Comparison of ENCODE assay signal across 8 cellular contexts in the genomic region with DNA sequence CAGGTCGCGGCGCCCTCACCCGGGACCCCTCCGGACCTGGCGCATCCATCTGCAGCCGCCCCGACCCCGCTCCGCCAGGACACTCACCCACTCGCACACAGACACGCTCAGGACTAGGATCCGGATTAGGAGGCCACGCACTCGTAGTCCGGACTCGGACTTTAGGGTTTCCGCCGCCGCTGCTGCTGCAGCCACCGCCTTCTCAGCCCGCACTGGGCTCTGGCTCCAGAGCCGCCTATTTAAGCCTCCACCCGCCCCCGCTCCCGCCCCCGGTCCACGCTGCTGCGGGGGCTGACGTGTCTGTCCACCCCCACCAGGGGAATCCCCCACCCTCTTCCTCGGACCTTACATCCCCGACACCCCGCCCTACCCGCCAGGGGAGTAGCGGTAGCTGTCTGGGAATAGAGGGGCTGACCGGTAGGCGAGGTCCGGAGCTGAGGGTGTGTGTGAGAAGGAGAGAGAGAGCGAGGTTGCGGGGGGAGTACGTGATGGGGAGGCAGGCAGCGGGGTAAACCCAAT. TPM values are rescaled to one million over a fixed set of nuclear protein-coding genes. Genes with fewer than 3 reads are reported as not detected.
DNase-seq lines count a peak whose midpoint lies in the region; ATAC-seq and TF ChIP-seq lines count a peak whose summit lies in the region.

A gene with protein sequence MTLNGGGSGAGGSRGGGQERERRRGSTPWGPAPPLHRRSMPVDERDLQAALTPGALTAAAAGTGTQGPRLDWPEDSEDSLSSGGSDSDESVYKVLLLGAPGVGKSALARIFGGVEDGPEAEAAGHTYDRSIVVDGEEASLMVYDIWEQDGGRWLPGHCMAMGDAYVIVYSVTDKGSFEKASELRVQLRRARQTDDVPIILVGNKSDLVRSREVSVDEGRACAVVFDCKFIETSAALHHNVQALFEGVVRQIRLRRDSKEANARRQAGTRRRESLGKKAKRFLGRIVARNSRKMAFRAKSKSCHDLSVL (minus strand): TSS at position 214 of the 519 bp plus-strand sequence. CDS start 356 bp downstream, outside the sequence.

- peak within 1 kb of the TSS; percentile 68 to 82 (median 73) for H3K4me3 Mint-ChIP-seq in CD4-positive, CD25-positive, alpha-beta regulatory T cell

- intact Hi-C loops in uterus (cut with DNase I; ENCODE audit: low total_unique reads) = no loop called here

- peaks cover 11% of the 10 kb centered on the region for H3K27me3 ChIP-seq in CD4-positive, CD25-positive, alpha-beta regulatory T cell (ENCODE audit: control insufficient read depth, insufficient read depth, low read length)
- H3K27me3 ChIP-seq in uterus = no peaks in the 10 kb centered on the region
- H3K27me3 ChIP-seq in foreskin keratinocyte = peaks cover 55% of the 10 kb centered on the region

- H3K4me1 ChIP-seq in CD4-positive, CD25-positive, alpha-beta regulatory T cell (ENCODE audit: control insufficient read depth, insufficient read depth, low read length, poor library complexity, severe bottlenecking) = peaks cover 15% of the 10 kb centered on the region
- H3K4me1 ChIP-seq in uterus (peaks cover 0 to 4% of the 10 kb centered on the region in 2 donors), foreskin keratinocyte (peaks cover 7% of the 10 kb centered on the region)

- H3K27ac Mint-ChIP-seq in CD4-positive, CD25-positive, alpha-beta regulatory T cell = no peak within 1 kb of the TSS

- H3K27me3 Mint-ChIP-seq in CD4-positive, CD25-positive, alpha-beta regulatory T cell = peaks cover 51% of the 10 kb centered on the region

- peaks cover 7% of the 10 kb centered on the region for H3K36me3 Mint-ChIP-seq in CD4-positive, CD25-positive, alpha-beta regulatory T cell

- peaks cover 0 to 8% (median 4%) of the 10 kb centered on the region in 4 donors for H3K4me1 Mint-ChIP-seq in CD4-positive, CD25-positive, alpha-beta regulatory T cell

- H3K27ac ChIP-seq in CD4-positive, CD25-positive, alpha-beta regulatory T cell (ENCODE audit: insufficient read depth, low read length, poor library complexity, severe bottlenecking) = no peak within 1 kb of the TSS
- peak within 1 kb of the TSS; percentile 72 for H3K27ac ChIP-seq in cingulate gyrus (ENCODE audit: low read depth, low read length)
- H3K27ac ChIP-seq in uterus = peak within 1 kb of the TSS; percentile 79 to 82
- no peak within 1 kb of the TSS for H3K27ac ChIP-seq in foreskin keratinocyte

- no peak for TF ChIP-seq CTCF in uterus (IDR thresholded peaks at IDR 0.05)
- TF ChIP-seq CTCF in foreskin keratinocyte (conservative IDR thresholded peaks at IDR 0.05) = no peak

- no peak for DNase-seq in CD4-positive, CD25-positive, alpha-beta regulatory T cell
- DNase-seq in medulla oblongata (ENCODE audit: extremely low spot score) = peak; percentile 29
- peak; percentile 70 to 80 for DNase-seq in uterus
- DNase-seq in foreskin keratinocyte = no peak
- DNase-seq in foreskin melanocyte = no peak
- no peak for DNase-seq in NCI-H82 (lab: John Stamatoyannopoulos, UW)

- H3K36me3 ChIP-seq in CD4-positive, CD25-positive, alpha-beta regulatory T cell (ENCODE audit: control insufficient read depth, insufficient read depth, low read length) = no peaks in the 10 kb centered on the region
- no peaks in the 10 kb centered on the region for H3K36me3 ChIP-seq in uterus

- peaks cover 0 to 1% (median 0%) of the 10 kb centered on the region in 7 donors for H3K9me3 Mint-ChIP-seq in CD4-positive, CD25-positive, alpha-beta regulatory T cell

- peak in 1 of 2 donors; percentile 3 for ATAC-seq in CD4-positive, CD25-positive, alpha-beta regulatory T cell (ENCODE audit: low read depth in 2 of 2)
- ATAC-seq in HG03442 (IDR thresholded peaks at IDR 0.05; ENCODE audit: unreplicated experiment) = peak; percentile 13
- no peak for ATAC-seq in foreskin keratinocyte

- H3K9me3 ChIP-seq in CD4-positive, CD25-positive, alpha-beta regulatory T cell (ENCODE audit: control insufficient read depth in 2 of 2, low read length in 2 of 2) = no peaks in the 10 kb centered on the region
- H3K9me3 ChIP-seq in uterus = no peaks in the 10 kb centered on the region

- peak; percentile 52 to 61 for TF ChIP-seq POLR2A in uterus (IDR thresholded peaks at IDR 0.05)

- no peak within 1 kb of the TSS for H3K4me3 ChIP-seq in CD4-positive, CD25-positive, alpha-beta regulatory T cell (ENCODE audit: low read depth, low read length)
- H3K4me3 ChIP-seq in uterus = peak within 1 kb of the TSS; percentile 30 to 51

RNA-seq across cellular contexts. Expression of the gene that starts here (rescaled TPM):
- 0.35 TPM for total RNA-seq in CD4-positive, CD25-positive, alpha-beta regulatory T cell
- polyA plus RNA-seq in CD4-positive, CD25-positive, alpha-beta regulatory T cell = not detected
- total RNA-seq in uterus (10 to 100 TPM in 3 of 4 donors, 1 to 10 TPM in 1; 7.5 to 32.8 (median 18.8) TPM), foreskin keratinocyte (1.5 and 2.2 TPM in 2 replicates)
- 1.7 and 3.1 TPM in 2 replicates for polyA plus RNA-seq in foreskin keratinocyte

Comparison
In these comparisons a context has a peak if more than half of its experiments do, and no peak if none do; other contexts are left out.
1. DNase-seq: peak in medulla oblongata (single experiment) and uterus (2 of 2); none in CD4-positive, CD25-positive, alpha-beta regulatory T cell (0 of 3), foreskin keratinocyte (0 of 2), foreskin melanocyte (single experiment) and NCI-H82 (single experiment).
2. H3K27ac ChIP-seq: peak in cingulate gyrus (single experiment) and uterus (2 of 2); none in CD4-positive, CD25-positive, alpha-beta regulatory T cell (single experiment) and foreskin keratinocyte (single experiment).